Comparison of ENCODE assay signal across 10 cellular contexts in the genomic region with DNA sequence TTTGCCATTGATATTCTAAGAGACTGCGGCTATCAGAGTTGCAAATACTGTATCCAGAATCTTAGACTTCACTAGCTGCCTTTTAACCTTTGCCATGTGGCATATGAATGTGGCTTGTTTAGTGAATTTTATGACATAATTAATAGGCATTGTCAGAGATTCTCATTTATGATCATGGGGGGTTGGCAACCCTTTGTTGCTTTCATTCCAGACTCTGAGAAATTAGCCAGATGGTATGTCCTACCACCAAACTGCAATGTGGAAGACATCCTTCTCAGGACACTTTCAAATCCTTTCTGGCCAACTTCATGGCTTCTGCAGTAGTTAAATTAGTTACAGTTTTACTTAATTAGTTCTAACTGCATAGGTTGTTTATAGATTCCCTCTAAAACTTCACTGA.
DNase-seq lines count a peak whose midpoint lies in the region.
"Had no signal": no experiment of that assay in that cellular context is flagged by ENCODE, and none has a peak within 500 bp of the region (broad histone marks: within the 10 kb centered on the region; RNA-seq: fewer than 3 reads in every experiment).

No MANE protein-coding gene starts in this region.

- H3K36me3 ChIP-seq in neuron (ENCODE audit: insufficient read depth, low read length) = no peaks in the 10 kb centered on the region

- DNase-seq in NCI-H2227 treated with DMSO at 0.1 percent for 48 hours (lab: John Stamatoyannopoulos, UW) (peak; percentile 44), NCI-H2227 (lab: John Stamatoyannopoulos, UW; ENCODE audit: unreplicated experiment) (no peak), NCI-H446 (lab: John Stamatoyannopoulos, UW) (peak; percentile 86 to 89), cerebellar cortex (ENCODE audit: low spot score) (peak; percentile 83), NCI-H2081 treated with DMSO at 0.1 percent for 48 hours (lab: John Stamatoyannopoulos, UW) (no peak), DMS53 (lab: John Stamatoyannopoulos, UW) (no peak)
- DNase-seq: CD4-positive, alpha-beta T cell; GM23248 had no signal

- peaks cover 7% of the 10 kb centered on the region for H3K4me1 ChIP-seq in neuron (ENCODE audit: insufficient read depth, low read length)

- H3K27me3 ChIP-seq in neuron (ENCODE audit: insufficient read depth, low read length) = no peaks in the 10 kb centered on the region

- no peak overlapping the region for H3K4me3 ChIP-seq in neuron (ENCODE audit: low read length)
- H3K4me3 ChIP-seq: GM12878, GM23248 had no signal

- H2AFZ ChIP-seq in neuron (ENCODE audit: low read depth, low read length) = peak overlapping the region; percentile 36
- H2AFZ ChIP-seq: GM23248 had no signal

- no peaks in the 10 kb centered on the region for H3K9me3 ChIP-seq in neuron (ENCODE audit: low read length)

Comparison
In these comparisons a context has a peak if more than half of its experiments do, and no peak if none do; other contexts are left out.
1. DNase-seq: peak in NCI-H2227 treated with DMSO at 0.1 percent for 48 hours (single experiment), NCI-H446 (2 of 2) and cerebellar cortex (single experiment); none in NCI-H2227 (single experiment), NCI-H2081 treated with DMSO at 0.1 percent for 48 hours (single experiment) and DMS53 (single experiment).